In the genomic region with DNA sequence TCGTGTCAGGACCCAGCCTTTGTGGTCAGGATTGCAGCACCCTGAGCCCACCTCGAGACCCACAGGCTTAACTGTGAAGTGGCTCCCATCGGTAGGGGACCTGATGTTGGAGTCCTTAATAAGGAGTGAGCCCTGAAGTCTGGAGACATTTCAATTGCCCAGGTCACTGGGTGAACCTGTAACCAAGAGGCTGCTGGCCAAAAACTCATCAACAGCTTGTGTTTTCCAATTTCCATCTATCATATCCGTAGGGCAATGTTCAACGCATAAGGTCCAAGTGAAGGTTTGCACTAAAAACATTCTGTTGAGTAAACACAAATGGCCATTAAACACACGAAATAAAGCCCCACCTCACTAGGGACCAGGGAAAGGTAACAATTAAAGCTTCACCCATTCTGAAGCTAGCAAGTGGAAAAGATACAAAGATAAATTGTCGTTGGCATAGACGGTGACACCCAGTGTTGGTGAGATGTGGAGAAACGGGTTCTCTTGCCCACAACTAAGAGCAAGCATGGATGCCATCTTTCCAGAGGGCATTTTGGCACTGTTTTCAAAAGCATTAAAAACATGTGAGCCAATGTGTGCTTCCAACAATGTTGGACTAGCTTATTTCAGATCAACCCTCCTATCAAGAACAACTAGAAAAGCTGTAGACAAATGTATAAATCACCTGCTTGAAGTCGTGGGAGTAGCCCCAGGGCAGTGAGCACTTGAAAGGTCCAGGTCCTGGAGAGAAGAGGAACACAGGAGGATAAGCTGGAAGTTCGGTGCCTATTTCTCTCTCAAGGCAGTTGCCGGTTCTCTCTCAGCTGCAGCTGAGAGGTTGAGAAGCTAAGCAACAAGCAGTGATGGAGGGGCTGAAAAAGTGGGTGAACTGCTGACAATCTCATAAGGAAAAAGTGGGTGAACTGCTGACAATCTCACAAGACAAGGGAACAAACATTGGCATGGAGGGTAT, we compare ENCODE assay signal across 15 cellular contexts. TPM values are rescaled to one million over a fixed set of nuclear protein-coding genes. Genes with fewer than 3 reads are reported as not detected.
DNase-seq lines count a peak whose midpoint lies in the region; ATAC-seq and TF ChIP-seq lines count a peak whose summit lies in the region.
"Had no signal": no experiment of that assay in that cellular context is flagged by ENCODE, and none has a peak within 500 bp of the region (broad histone marks: within the 10 kb centered on the region; RNA-seq: fewer than 3 reads in every experiment).

No MANE protein-coding gene starts in this region.

- no peak overlapping the region for H2BK120ac ChIP-seq in neuronal stem cell (ENCODE audit: low read depth, low read length)

- H3K4me1 ChIP-seq in right cardiac atrium (ENCODE audit: control insufficient read depth, insufficient read depth, low read length) = no peaks in the 10 kb centered on the region
- H3K4me1 ChIP-seq in neuronal stem cell (ENCODE audit: control insufficient read depth in 2 of 2, insufficient read depth in 1 of 2, low read depth in 1 of 2, low read length in 2 of 2) = no peaks in the 10 kb centered on the region

- peak overlapping the region; percentile 36 for H2AK5ac ChIP-seq in neuronal stem cell (ENCODE audit: low read depth, low read length)

- ATAC-seq in right cardiac atrium (no peak), GM21381 (IDR thresholded peaks at IDR 0.05; ENCODE audit: unreplicated experiment) (no peak), HG02885 (IDR thresholded peaks at IDR 0.05; ENCODE audit: poor library complexity, unreplicated experiment) (no peak), GM19023 (IDR thresholded peaks at IDR 0.05; ENCODE audit: unreplicated experiment) (no peak)

- TF ChIP-seq CTCF in epithelial cell of esophagus (IDR thresholded peaks at IDR 0.05; ENCODE audit: insufficient read depth, low read depth, low read length, missing control alignments) = no peak

- no peaks in the 10 kb centered on the region for H3K36me3 ChIP-seq in neuronal stem cell (replicated peaks in 1 of 2; ENCODE audit: control insufficient read depth in 2 of 2, insufficient read depth in 2 of 2, low read length in 2 of 2)
- H3K36me3 ChIP-seq: BLaER1 had no signal

- DNase-seq in cardiac septum (ENCODE audit: low spot score) = peak; percentile 69
- no peak for DNase-seq in right cardiac atrium
- DNase-seq in epithelial cell of esophagus (ENCODE audit: low read depth) = peak; percentile 16
- no peak for DNase-seq in neuronal stem cell (ENCODE audit: low spot score)
- DNase-seq: 8988T; AML-193; Caco-2; CD8-positive, alpha-beta memory T cell; DND-41; GF-D8; GM23248 had no signal

- H3K9ac ChIP-seq in neuronal stem cell (ENCODE audit: low read depth, low read length, poor library complexity) = no peak overlapping the region
- H3K9ac ChIP-seq: BLaER1, GM23248 had no signal

- H3K4me3 ChIP-seq in right cardiac atrium (ENCODE audit: low read length) (no peak overlapping the region), epithelial cell of esophagus (ENCODE audit: low read length) (no peak overlapping the region), neuronal stem cell (ENCODE audit: low read length in 2 of 2) (no peak overlapping the region)
- H3K4me3 ChIP-seq: BLaER1, GM23248 had no signal

- no peak overlapping the region for H3K4ac ChIP-seq in neuronal stem cell (ENCODE audit: low read length)

- no peak overlapping the region for H3K23ac ChIP-seq in neuronal stem cell (ENCODE audit: low read depth, low read length, poor library complexity)

- H4K91ac ChIP-seq in neuronal stem cell (ENCODE audit: low read depth, low read length, poor library complexity) = no peak overlapping the region

- H3K79me1 ChIP-seq in neuronal stem cell (ENCODE audit: low read depth, low read length) = no peaks in the 10 kb centered on the region

- H3K14ac ChIP-seq in neuronal stem cell (ENCODE audit: low read length) = no peak overlapping the region

- H2BK15ac ChIP-seq in neuronal stem cell (ENCODE audit: low read length) = no peak overlapping the region

- H3K27me3 ChIP-seq in right cardiac atrium (ENCODE audit: control insufficient read depth, insufficient read depth) (no peaks in the 10 kb centered on the region), neuronal stem cell (ENCODE audit: control insufficient read depth in 3 of 3, insufficient read depth in 3 of 3, low read depth in 1 of 3, low read length in 3 of 3) (peaks cover 0 to 22% (median 0%) of the 10 kb centered on the region in 3 experiments)
- H3K27me3 ChIP-seq: BLaER1 had no signal

- H2BK5ac ChIP-seq in neuronal stem cell (ENCODE audit: low read length) = no peak overlapping the region

- intact Hi-C loops in cardiac septum (cut with DNase I) = no loop called here
- intact Hi-C loops in right cardiac atrium (cut with DNase I) = no loop called here

- 73% methylated on average over 12 of the region's 12 CpGs for WGBS in right cardiac atrium
- no CpG with 5 or more reads among the region's 12 CpGs for WGBS in neuronal stem cell (ENCODE audit: extremely low coverage in 2 of 2, insufficient read length in 2 of 2, insufficient replicate concordance in 1 of 2), 2 donors

- H2BK12ac ChIP-seq in neuronal stem cell (ENCODE audit: low read length) = no peak overlapping the region

- H4K8ac ChIP-seq in neuronal stem cell (ENCODE audit: low read depth, low read length) = no peak overlapping the region

- H3K9me3 ChIP-seq in right cardiac atrium (ENCODE audit: control insufficient read depth, low read length) = no peaks in the 10 kb centered on the region
- no peaks in the 10 kb centered on the region for H3K9me3 ChIP-seq in neuronal stem cell (replicated peaks in 1 of 2; ENCODE audit: control insufficient read depth in 2 of 2, insufficient read depth in 1 of 2, low read depth in 1 of 2, low read length in 2 of 2)
- H3K9me3 ChIP-seq: BLaER1, Caco-2 had no signal

- H3K18ac ChIP-seq in neuronal stem cell (ENCODE audit: low read length) = no peak overlapping the region

- H3K4me2 ChIP-seq in neuronal stem cell (ENCODE audit: insufficient read depth, low read length, poor library complexity, severe bottlenecking) = no peak overlapping the region
- H3K4me2 ChIP-seq: BLaER1 had no signal

- no peak overlapping the region for H2AFZ ChIP-seq in neuronal stem cell (ENCODE audit: low read length)
- H2AFZ ChIP-seq: GM23248 had no signal

- H3K27ac ChIP-seq in right cardiac atrium (ENCODE audit: low read length) (no peak overlapping the region), neuronal stem cell (replicated peaks; ENCODE audit: low read length) (no peak overlapping the region)
- H3K27ac ChIP-seq: BLaER1, GM23248 had no signal

RNA-seq across cellular contexts. Expression of gene PCSK6, which starts 56.3 kb away (rescaled TPM):
- total RNA-seq in cardiac septum = 10.6 TPM
- 10 to 100 TPM; 13.4 to 21.4 (median 17.1) TPM for total RNA-seq in right cardiac atrium
- polyA plus RNA-seq in right cardiac atrium = 7.7 TPM
- 2.0 TPM for polyA plus RNA-seq in neuronal stem cell (2013, experiment 1 of 2)
- polyA plus RNA-seq in neuronal stem cell (2013, experiment 2 of 2) = 1.8 TPM
- total RNA-seq: GM23248 had no signal

Comparison
In these comparisons a context has a peak if more than half of its experiments do, and no peak if none do; other contexts are left out.
1. DNase-seq: peak in cardiac septum (single experiment) and epithelial cell of esophagus (single experiment); none in right cardiac atrium (0 of 3) and neuronal stem cell (single experiment).